Comparison of ENCODE assay signal across 10 cellular contexts in genomic region chr2:41720702-41721344, GRCh38.
DNase-seq lines count a peak whose midpoint lies in the region; ATAC-seq and TF ChIP-seq lines count a peak whose summit lies in the region.
"Had no signal": no experiment of that assay in that cellular context is flagged by ENCODE, and none has a peak within 500 bp of the region (broad histone marks: within the 10 kb centered on the region; RNA-seq: fewer than 3 reads in every experiment).

No MANE protein-coding gene starts in this region.

- no peak overlapping the region for H3K4ac ChIP-seq in neuronal stem cell (ENCODE audit: low read length)

- H3K27me3 ChIP-seq in thoracic aorta (replicated peaks; ENCODE audit: insufficient read depth) (no peaks in the 10 kb centered on the region), neuronal stem cell (ENCODE audit: control insufficient read depth in 3 of 3, insufficient read depth in 3 of 3, low read depth in 1 of 3, low read length in 3 of 3) (no peaks in the 10 kb centered on the region), sigmoid colon (no peaks in the 10 kb centered on the region)

- peaks cover 17 to 30% of the 10 kb centered on the region in 2 donors for H3K4me1 ChIP-seq in thoracic aorta (ENCODE audit: control insufficient read depth in 1 of 2, low read depth in 2 of 2)
- peaks cover 13 to 16% of the 10 kb centered on the region in 2 donors for H3K4me1 ChIP-seq in neuronal stem cell (ENCODE audit: control insufficient read depth in 2 of 2, insufficient read depth in 1 of 2, low read depth in 1 of 2, low read length in 2 of 2)
- no peaks in the 10 kb centered on the region for H3K4me1 ChIP-seq in sigmoid colon

- H3K27ac ChIP-seq in thoracic aorta = peak overlapping the region; percentile 8 to 59
- no peak overlapping the region for H3K27ac ChIP-seq in neuronal stem cell (replicated peaks; ENCODE audit: low read length)
- H3K27ac ChIP-seq in sigmoid colon = peak overlapping the region in 1 of 4 donors; percentile 18

- H3K4me3 Mint-ChIP-seq in WTC11 = no peak overlapping the region
- H3K4me3 Mint-ChIP-seq: activated naive CD4-positive, alpha-beta T cell treated with anti-CD3 and anti-CD28 coated beads, Interleukin-2, amount 50 U/mL, for 24 hours had no signal

- H3K14ac ChIP-seq in neuronal stem cell (ENCODE audit: low read length) = no peak overlapping the region

- TF ChIP-seq EP300 in sigmoid colon (IDR thresholded peaks at IDR 0.05) = no peak

- H2AK5ac ChIP-seq in neuronal stem cell (ENCODE audit: low read depth, low read length) = no peak overlapping the region

- no peak overlapping the region for H2BK120ac ChIP-seq in neuronal stem cell (ENCODE audit: low read depth, low read length)

- POLR2A ChIA-PET in WTC11 (lab: Charles Lee) = no interaction called here

- WGBS in neuronal stem cell (ENCODE audit: extremely low coverage in 2 of 2, insufficient read length in 2 of 2, insufficient replicate concordance in 1 of 2), 2 donors = no CpG with 5 or more reads among the region's 7 CpGs
- 76% methylated on average over 7 of the region's 7 CpGs for WGBS in sigmoid colon, 2 donors

- no peak overlapping the region for H3K18ac ChIP-seq in neuronal stem cell (ENCODE audit: low read length)

- ATAC-seq in GM19452 (IDR thresholded peaks at IDR 0.05; ENCODE audit: unreplicated experiment) (peak; percentile 30), HG03039 (IDR thresholded peaks at IDR 0.05; ENCODE audit: unreplicated experiment) (peak; percentile 6), thoracic aorta (ENCODE audit: insufficient number of reproducible peaks, low FRiP score, low read depth) (no peak), WTC11 (no peak)

- H3K9me3 ChIP-seq in thoracic aorta (no peaks in the 10 kb centered on the region), neuronal stem cell (replicated peaks in 1 of 2; ENCODE audit: control insufficient read depth in 2 of 2, insufficient read depth in 1 of 2, low read depth in 1 of 2, low read length in 2 of 2) (peaks cover 0 to 4% of the 10 kb centered on the region in 2 donors), sigmoid colon (no peaks in the 10 kb centered on the region)

- no peak overlapping the region for H2BK5ac ChIP-seq in neuronal stem cell (ENCODE audit: low read length)

- H3K9me3 Mint-ChIP-seq in WTC11 = no peaks in the 10 kb centered on the region
- H3K9me3 Mint-ChIP-seq: activated naive CD4-positive, alpha-beta T cell treated with anti-CD3 and anti-CD28 coated beads, Interleukin-2, amount 50 U/mL, for 24 hours had no signal

- no peaks in the 10 kb centered on the region for H3K36me3 Mint-ChIP-seq in WTC11
- H3K36me3 Mint-ChIP-seq: activated naive CD4-positive, alpha-beta T cell treated with anti-CD3 and anti-CD28 coated beads, Interleukin-2, amount 50 U/mL, for 24 hours had no signal

- H4K91ac ChIP-seq in neuronal stem cell (ENCODE audit: low read depth, low read length, poor library complexity) = no peak overlapping the region

- H2BK12ac ChIP-seq in neuronal stem cell (ENCODE audit: low read length) = no peak overlapping the region

- no peak overlapping the region for H3K4me3 ChIP-seq in cardiac fibroblast (replicated peaks in 1 of 2; ENCODE audit: low read depth in 2 of 2, low read length in 2 of 2)
- peak overlapping the region; percentile 48 for H3K4me3 ChIP-seq in thoracic aorta
- H3K4me3 ChIP-seq in neuronal stem cell (ENCODE audit: low read length in 2 of 2) = no peak overlapping the region
- H3K4me3 ChIP-seq in sigmoid colon = peak overlapping the region in 2 of 4 donors; percentile 2 to 8

- no peak overlapping the region for H3K27ac Mint-ChIP-seq in WTC11
- H3K27ac Mint-ChIP-seq: activated naive CD4-positive, alpha-beta T cell treated with anti-CD3 and anti-CD28 coated beads, Interleukin-2, amount 50 U/mL, for 24 hours had no signal

- intact Hi-C loops in sigmoid colon (cut with DNase I) = no loop called here

- H3K4me1 Mint-ChIP-seq in WTC11 = peaks cover 25% of the 10 kb centered on the region

- H3K4me2 ChIP-seq in neuronal stem cell (ENCODE audit: insufficient read depth, low read length, poor library complexity, severe bottlenecking) = no peak overlapping the region

- no peak overlapping the region for H2BK15ac ChIP-seq in neuronal stem cell (ENCODE audit: low read length)

- peak; percentile 42 to 52 for DNase-seq in cardiac fibroblast (ENCODE audit: low read depth in 2 of 2)
- no peak for DNase-seq in thoracic aorta (ENCODE audit: low spot score)
- no peak for DNase-seq in neuronal stem cell (ENCODE audit: low spot score)
- DNase-seq in sigmoid colon = no peak
- DNase-seq in WTC11 (ENCODE audit: low spot score) = no peak
- DNase-seq: Karpas-422, SW 1271 had no signal

- CTCF ChIA-PET in WTC11 (lab: Charles Lee) = no interaction called here

- H3K36me3 ChIP-seq in thoracic aorta (no peaks in the 10 kb centered on the region), neuronal stem cell (replicated peaks in 1 of 2; ENCODE audit: control insufficient read depth in 2 of 2, insufficient read depth in 2 of 2, low read length in 2 of 2) (no peaks in the 10 kb centered on the region), sigmoid colon (no peaks in the 10 kb centered on the region)

- H3K79me1 ChIP-seq in neuronal stem cell (ENCODE audit: low read depth, low read length) = no peaks in the 10 kb centered on the region

- no peak overlapping the region for H2AFZ ChIP-seq in neuronal stem cell (ENCODE audit: low read length)

- H3K27me3 Mint-ChIP-seq in WTC11 (ENCODE audit: low read depth) = no peaks in the 10 kb centered on the region
- H3K27me3 Mint-ChIP-seq: activated naive CD4-positive, alpha-beta T cell treated with anti-CD3 and anti-CD28 coated beads, Interleukin-2, amount 50 U/mL, for 24 hours had no signal

- H4K8ac ChIP-seq in neuronal stem cell (ENCODE audit: low read depth, low read length) = no peak overlapping the region

- no peak overlapping the region for H3K9ac ChIP-seq in neuronal stem cell (ENCODE audit: low read depth, low read length, poor library complexity)

- H3K23ac ChIP-seq in neuronal stem cell (ENCODE audit: low read depth, low read length, poor library complexity) = no peak overlapping the region

- no peak for TF ChIP-seq POLR2A in sigmoid colon (IDR thresholded peaks at IDR 0.05)

- no peak for TF ChIP-seq CTCF in cardiac fibroblast (IDR thresholded peaks at IDR 0.05; ENCODE audit: low read depth, low read length)
- TF ChIP-seq CTCF in thoracic aorta (IDR thresholded peaks at IDR 0.05) = no peak
- TF ChIP-seq CTCF in sigmoid colon (IDR thresholded peaks at IDR 0.05) = no peak
- TF ChIP-seq CTCF in WTC11 (IDR thresholded peaks at IDR 0.05) = no peak

TF ChIP-seq in WTC11, 78 proteins besides CTCF, POLR2A, EP300 and RAD21:
- TF ChIP-seq MYBL2 (CRISPR knock-in tag; IDR thresholded peaks at IDR 0.05) (no peak), CREB1 (CRISPR knock-in tag; IDR thresholded peaks at IDR 0.05) (no peak), ATF6 (CRISPR knock-in tag; IDR thresholded peaks at IDR 0.05) (no peak), ZBTB21 (CRISPR knock-in tag; IDR thresholded peaks at IDR 0.05; ENCODE audit: borderline replicate concordance) (no peak), HMGXB4 (CRISPR knock-in tag; IDR thresholded peaks at IDR 0.05) (no peak), AR (CRISPR knock-in tag; IDR thresholded peaks at IDR 0.05) (no peak)

Comparison
In these comparisons a context has a peak if more than half of its experiments do, and no peak if none do; other contexts are left out.
1. ATAC-seq: peak in GM19452 (single experiment) and HG03039 (single experiment); none in thoracic aorta (single experiment) and WTC11 (single experiment).
2. DNase-seq: peak in cardiac fibroblast (2 of 2); none in thoracic aorta (single experiment), neuronal stem cell (single experiment), sigmoid colon (single experiment) and WTC11 (single experiment).